Comparison of ENCODE assay signal across 13 cellular contexts in the genomic region with DNA sequence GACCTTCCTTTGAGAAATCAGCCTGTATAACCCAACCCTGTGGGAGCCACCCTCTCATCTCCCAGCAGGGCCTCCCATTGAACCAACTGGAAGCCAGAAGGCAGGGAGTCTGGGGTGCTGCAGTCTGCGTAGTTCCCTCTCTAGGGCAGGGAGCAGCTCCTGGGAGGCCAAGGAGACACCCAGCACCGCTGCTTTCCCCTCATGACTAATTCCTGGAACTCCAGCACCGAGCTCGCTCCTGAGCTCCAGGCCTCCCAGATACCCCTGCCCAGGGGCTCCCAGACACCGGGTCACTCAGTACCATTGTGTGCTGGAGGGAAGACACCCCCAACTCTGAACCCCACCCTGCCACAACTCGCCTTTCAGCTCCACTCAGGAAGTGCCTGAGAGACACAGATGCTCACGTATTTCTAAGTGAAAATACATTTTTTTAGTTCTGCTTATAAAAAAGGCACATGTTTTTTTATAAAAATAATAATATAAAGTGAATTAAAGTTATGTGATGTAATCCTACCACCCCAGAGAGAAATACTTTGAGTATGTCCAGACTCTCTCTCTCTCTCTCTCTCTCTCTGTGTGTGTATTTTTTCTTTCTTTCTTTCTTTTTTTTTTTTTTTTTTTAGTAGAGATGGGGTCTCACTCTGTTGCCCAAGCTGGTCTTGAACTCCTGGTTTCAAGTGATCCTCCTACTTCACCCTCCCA. TPM values are rescaled to one million over a fixed set of nuclear protein-coding genes. Genes with fewer than 3 reads are reported as not detected.
DNase-seq lines count a peak whose midpoint lies in the region; ATAC-seq and TF ChIP-seq lines count a peak whose summit lies in the region.
"Had no signal": no experiment of that assay in that cellular context is flagged by ENCODE, and none has a peak within 500 bp of the region (broad histone marks: within the 10 kb centered on the region; RNA-seq: fewer than 3 reads in every experiment).

No MANE protein-coding gene starts in this region.

- TF ChIP-seq CTCF in GM23338 (conservative IDR thresholded peaks at IDR 0.05; ENCODE audit: low read depth in 2 of 2) (no peak), adrenal gland (IDR thresholded peaks at IDR 0.05) (no peak)

- no peak overlapping the region for H2BK12ac ChIP-seq in mesenchymal stem cell (ENCODE audit: low read length in 2 of 2)

- no peaks in the 10 kb centered on the region for H3K36me3 Mint-ChIP-seq in GM23338 (ENCODE audit: low read depth)
- peaks cover 4% of the 10 kb centered on the region for H3K36me3 Mint-ChIP-seq in activated naive CD8-positive, alpha-beta T cell

- no peaks in the 10 kb centered on the region for H3K79me1 ChIP-seq in mesenchymal stem cell (replicated peaks; ENCODE audit: low read length, poor library complexity, severe bottlenecking)

- no peaks in the 10 kb centered on the region for H3F3A ChIP-seq in GM23338 (replicated peaks; ENCODE audit: low read depth)

- H3K27me3 ChIP-seq in GM23338 (ENCODE audit: insufficient read depth) (no peaks in the 10 kb centered on the region), mesenchymal stem cell (ENCODE audit: control insufficient read depth in 1 of 2, insufficient read depth in 1 of 2, low read length in 2 of 2) (no peaks in the 10 kb centered on the region), adrenal gland (no peaks in the 10 kb centered on the region)
- H3K27me3 ChIP-seq: ascending aorta, dorsolateral prefrontal cortex, thyroid gland had no signal

- peak overlapping the region in 1 of 2 experiments; percentile 24 for H3K4ac ChIP-seq in mesenchymal stem cell (ENCODE audit: low read depth in 1 of 2, low read length in 2 of 2)

- no peaks in the 10 kb centered on the region for H3K9me2 ChIP-seq in GM23338 (ENCODE audit: insufficient read depth)

- H3K27me3 Mint-ChIP-seq in GM23338 (ENCODE audit: insufficient read depth, low read depth, poor library complexity): peaks cover 2% of the 10 kb centered on the region
- H3K27me3 Mint-ChIP-seq in activated naive CD8-positive, alpha-beta T cell: no peaks in the 10 kb centered on the region

- peak; percentile 47 for ATAC-seq in GM23338

- no peak overlapping the region for H2BK15ac ChIP-seq in mesenchymal stem cell (ENCODE audit: low read depth, poor library complexity, severe bottlenecking)

- H3K36me3 ChIP-seq in GM23338 (ENCODE audit: insufficient read depth) (no peaks in the 10 kb centered on the region), mesenchymal stem cell (ENCODE audit: control insufficient read depth in 1 of 2, insufficient read depth in 2 of 2, low read depth in 1 of 2, low read length in 2 of 2) (no peaks in the 10 kb centered on the region), adrenal gland (replicated peaks in 1 of 2) (no peaks in the 10 kb centered on the region)
- H3K36me3 ChIP-seq: ascending aorta, thyroid gland had no signal

- H3K4me1 ChIP-seq in GM23338 (ENCODE audit: insufficient read depth) (0 out of 2 replicates have a peak, but pooled peaks cover 1% of the 10 kb centered on the region), mesenchymal stem cell (ENCODE audit: control insufficient read depth, insufficient read depth, low read depth, low read length) (no peaks in the 10 kb centered on the region), adrenal gland (replicated peaks in 1 of 2) (peaks cover 0 to 5% of the 10 kb centered on the region in 2 donors)
- H3K4me1 ChIP-seq: ascending aorta, thyroid gland had no signal

- peaks cover 1% of the 10 kb centered on the region; the same call in 2 of the 3 replicates for H3K4me1 Mint-ChIP-seq in GM23338
- H3K4me1 Mint-ChIP-seq in activated naive CD8-positive, alpha-beta T cell (ENCODE audit: low read depth): peaks cover 62% of the 10 kb centered on the region

- H3K9ac ChIP-seq in mesenchymal stem cell (ENCODE audit: low read length): no peak overlapping the region

- peak; percentile 29 for DNase-seq in activated CD4-positive, alpha-beta T cell treated with anti-CD3 and anti-CD28 coated beads for 48 hours
- DNase-seq in activated CD4-positive, alpha-beta T cell treated with anti-CD3 and anti-CD28 coated beads for 1 hour: no peak
- DNase-seq in GM23338 (ENCODE audit: low spot score): no peak
- DNase-seq in mesenchymal stem cell: no peak
- no peak for DNase-seq in activated effector memory CD4-positive, alpha-beta T cell treated with anti-CD3 and anti-CD28 coated beads, Interleukin-2, amount 50 U/mL, for 16 hours
- no peak for DNase-seq in adrenal gland
- DNase-seq in NCI-H510A treated with DMSO at 0.1 percent for 48 hours (lab: John Stamatoyannopoulos, UW): no peak
- DNase-seq: dorsolateral prefrontal cortex, midbrain, NCI-H1092, thyroid gland had no signal

- H3K9me3 Mint-ChIP-seq in GM23338: no peaks in the 10 kb centered on the region
- H3K9me3 Mint-ChIP-seq in activated naive CD8-positive, alpha-beta T cell (ENCODE audit: low read depth): no peaks in the 10 kb centered on the region

- H3K4me3 Mint-ChIP-seq in GM23338: no peak overlapping the region
- H3K4me3 Mint-ChIP-seq in activated naive CD8-positive, alpha-beta T cell: peak overlapping the region; percentile 52

- intact Hi-C loops in adrenal gland (cut with DNase I): no loop called here

- H3K9me3 ChIP-seq in mesenchymal stem cell (ENCODE audit: control insufficient read depth, low read length): no peaks in the 10 kb centered on the region
- no peaks in the 10 kb centered on the region for H3K9me3 ChIP-seq in adrenal gland (replicated peaks in 1 of 3)
- H3K9me3 ChIP-seq: thyroid gland had no signal

- no peak overlapping the region for H3K27ac Mint-ChIP-seq in GM23338
- H3K27ac Mint-ChIP-seq in activated naive CD8-positive, alpha-beta T cell: peak overlapping the region; percentile 90

- H2BK5ac ChIP-seq in mesenchymal stem cell (ENCODE audit: low read depth, low read length, poor library complexity, severe bottlenecking): no peak overlapping the region

- no peak overlapping the region for H4K8ac ChIP-seq in mesenchymal stem cell (ENCODE audit: low read length)

- peak overlapping the region; percentile 54 for H2BK120ac ChIP-seq in mesenchymal stem cell (ENCODE audit: low read depth, low read length)

- no peak overlapping the region for H3K14ac ChIP-seq in mesenchymal stem cell (ENCODE audit: low read length in 2 of 2)

- no peak overlapping the region for H3K23ac ChIP-seq in mesenchymal stem cell (ENCODE audit: low read length in 2 of 2)

- TF ChIP-seq POLR2A in adrenal gland (IDR thresholded peaks at IDR 0.05): no peak

- no peak overlapping the region for H3K4me3 ChIP-seq in GM23338
- H3K4me3 ChIP-seq in mesenchymal stem cell (ENCODE audit: insufficient read depth in 1 of 2, low read depth in 1 of 2, low read length in 2 of 2): no peak overlapping the region
- no peak overlapping the region for H3K4me3 ChIP-seq in adrenal gland
- H3K4me3 ChIP-seq: ascending aorta, dorsolateral prefrontal cortex, thyroid gland had no signal

- H2AFZ ChIP-seq in GM23338: no peak overlapping the region; the same call in 1 of the 2 replicates
- no peak overlapping the region for H2AFZ ChIP-seq in mesenchymal stem cell (ENCODE audit: low read depth, low read length)

- 89% methylated on average over 6 of the region's 7 CpGs for WGBS in mesenchymal stem cell
- 62 to 84% (median 68%) methylated on average over 5 to 7 of the region's 7 CpGs for WGBS in adrenal gland, 4 donors

- no peak overlapping the region for H3K27ac ChIP-seq in GM23338 (ENCODE audit: low read depth)
- H3K27ac ChIP-seq in mesenchymal stem cell (ENCODE audit: low read length, poor library complexity, severe bottlenecking): no peak overlapping the region
- peak overlapping the region in 1 of 5 donors; percentile 27 for H3K27ac ChIP-seq in adrenal gland
- H3K27ac ChIP-seq: ascending aorta, dorsolateral prefrontal cortex, thyroid gland had no signal

- H3K79me2 ChIP-seq in GM23338 (replicated peaks; ENCODE audit: insufficient read depth): no peaks in the 10 kb centered on the region

- no peak overlapping the region for H2AK5ac ChIP-seq in mesenchymal stem cell (ENCODE audit: low read length, severe bottlenecking)

- no peak overlapping the region for H3K18ac ChIP-seq in mesenchymal stem cell (ENCODE audit: low read depth in 1 of 2, low read length in 2 of 2)

- no peaks in the 10 kb centered on the region for H4K20me1 ChIP-seq in GM23338 (replicated peaks; ENCODE audit: insufficient read depth)

- H3K4me2 ChIP-seq in GM23338: no peak overlapping the region
- no peak overlapping the region for H3K4me2 ChIP-seq in mesenchymal stem cell (ENCODE audit: low read length, poor library complexity, severe bottlenecking)

- H4K91ac ChIP-seq in mesenchymal stem cell (ENCODE audit: low read length): no peak overlapping the region

TF ChIP-seq in GM23338, 12 proteins besides CTCF, POLR2A, EP300 and RAD21 (continues in another document):
- TF ChIP-seq STAT1 (IDR thresholded peaks at IDR 0.05; ENCODE audit: unreplicated experiment): no peak
- no peak for TF ChIP-seq ZNF331 (CRISPR knock-in tag; IDR thresholded peaks at IDR 0.05; ENCODE audit: low read depth)
- no peak for TF ChIP-seq EZH2phosphoT487 (IDR thresholded peaks at IDR 0.05; ENCODE audit: unreplicated experiment)
- no peak for TF ChIP-seq NANOG (IDR thresholded peaks at IDR 0.05; ENCODE audit: borderline replicate concordance)
- TF ChIP-seq EZH2 (IDR thresholded peaks at IDR 0.05; ENCODE audit: low read depth, unreplicated experiment): no peak

RNA-seq across cellular contexts. Expression of a gene that starts 17.5 kb away (rescaled TPM):
- total RNA-seq in GM23338 (2014; rRNA removed; shearing (Covaris generic)): 64.0 and 74.2 TPM in 2 replicates
- polyA plus RNA-seq in GM23338 (2016; fragmentation: Nextera tagmentation; extraction: Ambion mirVana): 43.7 and 46.0 TPM in 2 replicates
- polyA plus RNA-seq in mesenchymal stem cell (2013, experiment 1 of 2): 14.5 TPM
- 13.6 TPM for polyA plus RNA-seq in mesenchymal stem cell (2013, experiment 2 of 2)
- total RNA-seq in adrenal gland: 10 to 100 TPM in 7 of 8 donors, 1 to 10 TPM in 1; 2.8 to 36.6 (median 21.4) TPM
- 10 to 100 TPM; 10.6 to 31.2 (median 12.3) TPM for polyA plus RNA-seq in adrenal gland
